ENCODE assay signal across 1 cellular context in genomic region chr1:198157241-198157846, GRCh38.
A peak's percentile ranks its signal among the peaks of the same experiment; 100 is the strongest.
TF ChIP-seq lines count a peak whose summit lies in the region.

No MANE protein-coding gene starts in this region.

TF ChIP-seq in K562, 482 proteins besides CTCF, POLR2A, EP300 and RAD21 (continued from another document and continues in another):
- TF ChIP-seq CEBPZ (IDR thresholded peaks at IDR 0.05; ENCODE audit: borderline replicate concordance, low read depth, low read length), result peak; percentile 9; the same call in 1 of the 2 replicates
- 0 out of 2 replicates have a peak, but pooled peaks have one; percentile 32 for TF ChIP-seq ZNF277 (CRISPR knock-in tag; IDR thresholded peaks at IDR 0.05; ENCODE audit: borderline replicate concordance)
- peak in 1 of 2 experiments; percentile 29; a peak in 1 of 4 replicates for TF ChIP-seq RCOR1 (IDR thresholded peaks at IDR 0.05; ENCODE audit: borderline replicate concordance in 1 of 2, low read depth in 2 of 2, low read length in 2 of 2)
- TF ChIP-seq SMC3 (conservative IDR thresholded peaks at IDR 0.05; ENCODE audit: insufficient read depth, low read depth, low read length), result no peak
- TF ChIP-seq E2F8 (IDR thresholded peaks at IDR 0.05; ENCODE audit: low read depth, partially characterized antibody), result no peak
- TF ChIP-seq NR4A1 (CRISPR knock-in tag; IDR thresholded peaks at IDR 0.05), result no peak
- no peak for TF ChIP-seq NR4A1 (tag; IDR thresholded peaks at IDR 0.05)
- no peak for TF ChIP-seq ZFP91 (CRISPR knock-in tag; IDR thresholded peaks at IDR 0.05)
- no peak for TF ChIP-seq ELK3 (CRISPR knock-in tag; IDR thresholded peaks at IDR 0.05)
- TF ChIP-seq CBX3 (IDR thresholded peaks at IDR 0.05; ENCODE audit: borderline replicate concordance in 1 of 2, low read length in 2 of 2), result no peak
- 0 out of 2 replicates have a peak, but pooled peaks have one; percentile 25 for TF ChIP-seq ELF4 (CRISPR knock-in tag; IDR thresholded peaks at IDR 0.05)
- TF ChIP-seq FOXK2 (conservative IDR thresholded peaks at IDR 0.05 in 1 of 2, IDR thresholded peaks at IDR 0.05 in 1 of 2; ENCODE audit: low read depth in 2 of 2), result peak; percentile 80 to 84; a peak in 3 of 4 replicates
- TF ChIP-seq EGR1 (conservative IDR thresholded peaks at IDR 0.05), result peak; percentile 77
- TF ChIP-seq RBFOX2 (IDR thresholded peaks at IDR 0.05; ENCODE audit: low read depth, low read length), result peak; percentile 80
- no peak for TF ChIP-seq CHCHD3 (CRISPR knock-in tag; IDR thresholded peaks at IDR 0.05)
- TF ChIP-seq GABPA (tag; conservative IDR thresholded peaks at IDR 0.05; ENCODE audit: low read depth), result peak; percentile 73
- peak; percentile 21; the same call in 1 of the 2 replicates for TF ChIP-seq ZNF239 (CRISPR knock-in tag; IDR thresholded peaks at IDR 0.05)
- TF ChIP-seq GABPB1 (CRISPR knock-in tag; IDR thresholded peaks at IDR 0.05), result peak; percentile 47; the same call in 1 of the 2 replicates
- TF ChIP-seq ARID2 (IDR thresholded peaks at IDR 0.05), result peak; percentile 34; the same call in 1 of the 2 replicates
- TF ChIP-seq MEIS2 (IDR thresholded peaks at IDR 0.05; ENCODE audit: partially characterized antibody), result peak; percentile 66
- 0 out of 2 replicates have a peak, but pooled peaks have one; percentile 14 for TF ChIP-seq ZBTB17 (CRISPR knock-in tag; IDR thresholded peaks at IDR 0.05)
- no peak for TF ChIP-seq THRA (IDR thresholded peaks at IDR 0.05)
- TF ChIP-seq MCM2 (IDR thresholded peaks at IDR 0.05; ENCODE audit: low read depth), result no peak
- TF ChIP-seq STAG1 (CRISPR knock-in tag; IDR thresholded peaks at IDR 0.05; ENCODE audit: borderline replicate concordance), result peak; percentile 64; the same call in 1 of the 2 replicates
- no peak for TF ChIP-seq CLOCK (CRISPR knock-in tag; IDR thresholded peaks at IDR 0.05; ENCODE audit: borderline replicate concordance)
- peak; percentile 41; the same call in 1 of the 2 replicates for TF ChIP-seq ZBTB40 (IDR thresholded peaks at IDR 0.05)
- no peak for TF ChIP-seq ZBTB40 (CRISPR knock-in tag; IDR thresholded peaks at IDR 0.05)
